Comparison of ENCODE assay signal across 11 cellular contexts in genomic region chr20:46108435-46108841, GRCh38. TPM values are rescaled to one million over a fixed set of nuclear protein-coding genes. Genes with fewer than 3 reads are reported as not detected.
A peak's percentile ranks its signal among the peaks of the same experiment; 100 is the strongest.
DNase-seq lines count a peak whose midpoint lies in the region; ATAC-seq and TF ChIP-seq lines count a peak whose summit lies in the region.
"Had no signal": no experiment of that assay in that cellular context is flagged by ENCODE, and none has a peak within 500 bp of the region (broad histone marks: within the 10 kb centered on the region; RNA-seq: fewer than 3 reads in every experiment).

No MANE protein-coding gene starts in this region.

- TF ChIP-seq EP300 in gastroesophageal sphincter (IDR thresholded peaks at IDR 0.05): no peak

- POLR2A ChIA-PET in activated B cell treated with CpG ODN at 0.5 μM for 24 hours (lab: Charles Lee): interaction anchor here (1.0 to 3.1 kb wide), 6 partner anchors 10 to 22 kb away, joined by 3 to 55 read pairs (median 6); partner anchors contain the start of gene CD40

- H3K9me3 ChIP-seq in gastroesophageal sphincter: no peaks in the 10 kb centered on the region

- peak overlapping the region; percentile 92 for H3K27ac Mint-ChIP-seq in activated B cell treated with CpG ODN at 0.5 μM for 24 hours
- H3K27ac Mint-ChIP-seq: immature natural killer cell had no signal

- H3K4me1 Mint-ChIP-seq in activated B cell treated with CpG ODN at 0.5 μM for 24 hours: peaks cover 63% of the 10 kb centered on the region
- H3K4me1 Mint-ChIP-seq: immature natural killer cell had no signal

- in situ Hi-C loops in GM13977 (cut with MboI; ENCODE audit: low pct_unique_long_range_greater_than_20kb, low sequenced_read_pairs, unreplicated experiment): no loop called here

- 64 to 77% methylated on average over 3 to 5 of the region's 5 CpGs for WGBS in gastroesophageal sphincter (ENCODE audit: low coverage in 1 of 2), 2 donors

- TF ChIP-seq CTCF in GM13977 (IDR thresholded peaks at IDR 0.05; ENCODE audit: extremely low read depth, insufficient read depth, missing control alignments) (peak; percentile 34), GM20000 (IDR thresholded peaks at IDR 0.05; ENCODE audit: extremely low read depth, missing control alignments) (no peak), activated B cell treated with CpG ODN at 0.5 μM for 24 hours (IDR thresholded peaks at IDR 0.05) (no peak), gastroesophageal sphincter (IDR thresholded peaks at IDR 0.05) (no peak)

- TF ChIP-seq POLR2A in gastroesophageal sphincter (IDR thresholded peaks at IDR 0.05): no peak

- no peaks in the 10 kb centered on the region for H3K36me3 Mint-ChIP-seq in activated B cell treated with CpG ODN at 0.5 μM for 24 hours (ENCODE audit: low read depth)
- H3K36me3 Mint-ChIP-seq: immature natural killer cell had no signal

- CTCF ChIA-PET in activated B cell treated with CpG ODN at 0.5 μM for 24 hours (lab: Charles Lee): interaction anchor here (0.7 to 1.6 kb wide), 6 partner anchors 9 to 94 kb away, joined by 3 to 8 read pairs (median 6); no protein-coding TSS in a partner anchor

- H3K4me3 ChIP-seq in gastroesophageal sphincter: no peak overlapping the region
- H3K4me3 ChIP-seq: stomach had no signal

- H3K9me3 Mint-ChIP-seq in activated B cell treated with CpG ODN at 0.5 μM for 24 hours: no peaks in the 10 kb centered on the region

- peak overlapping the region; percentile 56 for H3K4me3 Mint-ChIP-seq in activated B cell treated with CpG ODN at 0.5 μM for 24 hours
- H3K4me3 Mint-ChIP-seq: immature natural killer cell had no signal

- ATAC-seq in HG03103 (IDR thresholded peaks at IDR 0.05; ENCODE audit: low read depth, unreplicated experiment) (peak; percentile 78), activated B cell treated with CpG ODN at 0.5 μM for 24 hours (ENCODE audit: low read depth) (peak; percentile 90), gastroesophageal sphincter (no peak)

- no peaks in the 10 kb centered on the region for H3K4me1 ChIP-seq in gastroesophageal sphincter
- H3K4me1 ChIP-seq: stomach had no signal

- H3K27me3 Mint-ChIP-seq in activated B cell treated with CpG ODN at 0.5 μM for 24 hours: no peaks in the 10 kb centered on the region

- intact Hi-C loops in activated B cell treated with CpG ODN at 0.5 μM for 24 hours (cut with micrococcal nuclease): loop anchor here (1.0 to 5.0 kb wide), 4 partner anchors 9 to 741 kb away; partner anchors contain the start of genes CD40 and NCOA5

- DNase-seq in GM13977 (ENCODE audit: low spot score) (peak; percentile 57), GM20000 (ENCODE audit: low spot score) (peak; percentile 74), activated B cell treated with CpG ODN at 0.5 μM for 24 hours (no peak), kidney glomerular epithelial cell (lab: John Stamatoyannopoulos, UW) (no peak), cortex of kidney (lab: John Stamatoyannopoulos, UW) (no peak), NCI-H524 (lab: John Stamatoyannopoulos, UW) (no peak)
- DNase-seq: activated CD8-positive, alpha-beta memory T cell treated with anti-CD3 and anti-CD28 coated beads, Interleukin-2, amount 50 U/mL, for 4 hours; immature natural killer cell; stomach had no signal

- no peak overlapping the region for H3K27ac ChIP-seq in gastroesophageal sphincter
- H3K27ac ChIP-seq: stomach had no signal

- peaks cover 57% of the 10 kb centered on the region for H3K27me3 ChIP-seq in gastroesophageal sphincter

- no peaks in the 10 kb centered on the region for H3K36me3 ChIP-seq in gastroesophageal sphincter
- H3K36me3 ChIP-seq: stomach had no signal

RNA-seq across cellular contexts. Expression of gene CD40, which starts 9.7 kb away (rescaled TPM):
- total RNA-seq in activated B cell treated with CpG ODN at 0.5 μM for 24 hours (410 and 464 TPM in 2 replicates), gastroesophageal sphincter (10 to 100 TPM; 13.7 to 16.6 (median 13.9) TPM)

RNA-seq across cellular contexts. Expression of gene NCOA5, which starts 18.7 kb away (rescaled TPM):
- total RNA-seq in activated B cell treated with CpG ODN at 0.5 μM for 24 hours: 46.4 and 53.1 TPM in 2 replicates
- 10 to 100 TPM; 26.3 to 39.8 (median 30.8) TPM for total RNA-seq in gastroesophageal sphincter

Comparison
In these comparisons a context has a peak if more than half of its experiments do, and no peak if none do; other contexts are left out.
1. DNase-seq: peak in GM13977 (single experiment) and GM20000 (single experiment); none in activated B cell treated with CpG ODN at 0.5 μM for 24 hours (single experiment), kidney glomerular epithelial cell (single experiment), cortex of kidney (single experiment) and NCI-H524 (0 of 2).
2. RNA of gene CD40, which starts 9.7 kb away (total RNA-seq): 410 to 464 TPM in activated B cell treated with CpG ODN at 0.5 μM for 24 hours; 13.7 to 16.6 TPM in gastroesophageal sphincter; every median in the first group is over 10 times any median in the second.